ENCODE assay signal across 1 cellular context in the genomic region with DNA sequence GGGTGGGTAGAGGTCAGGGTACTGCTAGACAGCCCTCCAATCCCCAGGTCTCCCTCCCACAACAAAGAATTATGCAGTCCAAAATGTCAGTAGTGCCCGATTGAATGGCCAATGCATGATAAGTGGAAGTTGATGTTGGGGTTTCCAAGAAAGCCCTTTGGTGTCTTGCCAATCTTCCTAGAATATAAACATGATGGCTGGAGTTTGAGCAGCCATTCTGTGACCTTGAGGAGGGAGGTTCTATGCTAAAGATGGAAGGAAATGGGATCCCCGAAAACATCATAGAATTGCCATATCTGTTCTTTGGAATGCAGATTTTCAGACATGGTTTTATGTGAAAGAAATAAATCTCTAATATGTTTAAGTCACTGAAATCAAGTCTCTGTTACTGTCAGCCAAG.
TF ChIP-seq lines count a peak whose summit lies in the region.

No MANE protein-coding gene starts in this region.

TF ChIP-seq in GM12878, 131 proteins besides CTCF, POLR2A, EP300 and RAD21:
- TF ChIP-seq SUPT20H (IDR thresholded peaks at IDR 0.05; ENCODE audit: borderline replicate concordance, control insufficient read depth, low read depth, low read length) = no peak
- TF ChIP-seq, protein P1, sequence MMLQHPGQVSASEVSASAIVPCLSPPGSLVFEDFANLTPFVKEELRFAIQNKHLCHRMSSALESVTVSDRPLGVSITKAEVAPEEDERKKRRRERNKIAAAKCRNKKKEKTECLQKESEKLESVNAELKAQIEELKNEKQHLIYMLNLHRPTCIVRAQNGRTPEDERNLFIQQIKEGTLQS (IDR thresholded peaks at IDR 0.05; ENCODE audit: borderline replicate concordance, extremely low read depth, low read depth, low read length) = no peak
